11 cellular contexts compared by ENCODE assay signal in genomic region chrX:18873189-18873791, GRCh38.
DNase-seq lines count a peak whose midpoint lies in the region; ATAC-seq lines count a peak whose summit lies in the region.
"Had no signal": no experiment of that assay in that cellular context is flagged by ENCODE, and none has a peak within 500 bp of the region (broad histone marks: within the 10 kb centered on the region; RNA-seq: fewer than 3 reads in every experiment).

No MANE protein-coding gene starts in this region.

- H3K4me1 ChIP-seq in adipocyte (ENCODE audit: control insufficient read depth, insufficient read depth, low read length) (peaks cover 25% of the 10 kb centered on the region), aorta (ENCODE audit: control insufficient read depth in 1 of 2, insufficient read depth in 2 of 2, low read length in 2 of 2) (no peaks in the 10 kb centered on the region)
- H3K4me1 ChIP-seq: body of pancreas had no signal

- H3K9ac ChIP-seq in adipocyte (ENCODE audit: low read length): no peak overlapping the region

- ATAC-seq in left ventricle myocardium superior (peak; percentile 92), aorta (ENCODE audit: low FRiP score) (peak; percentile 79), GM18858 (IDR thresholded peaks at IDR 0.05; ENCODE audit: unreplicated experiment) (no peak)
- ATAC-seq: body of pancreas had no signal

- DNase-seq in stimulated activated CD4-positive, alpha-beta T cell treated with anti-CD3 and anti-CD28 coated beads, Interleukin-15, amount 100 ng/mL, for 24 hours: peak; percentile 35
- no peak for DNase-seq in stimulated activated CD4-positive, alpha-beta T cell treated with anti-CD3 and anti-CD28 coated beads, Interleukin-2, amount 100 ng/mL, for 48 hours
- peak; percentile 74 for DNase-seq in adipocyte (ENCODE audit: low read depth)
- peak; percentile 58 for DNase-seq in left ventricle myocardium superior
- DNase-seq in aorta: peak; percentile 53 to 82
- DNase-seq in CD1c-positive myeloid dendritic cell (ENCODE audit: extremely low spot score): no peak
- DNase-seq in NCI-H2081 (lab: John Stamatoyannopoulos, UW): no peak
- DNase-seq: body of pancreas; DMS79; NK-92 treated with Interleukin-12 subunit alpha and Interleukin-12 subunit beta, amount 100 ng/mL, for 24 hours had no signal

- no peaks in the 10 kb centered on the region for H3K9me3 ChIP-seq in adipocyte (ENCODE audit: control insufficient read depth, low read length)
- H3K9me3 ChIP-seq in aorta (ENCODE audit: control insufficient read depth, low read length): no peaks in the 10 kb centered on the region
- H3K9me3 ChIP-seq: body of pancreas had no signal

- intact Hi-C loops in left ventricle myocardium superior (cut with micrococcal nuclease) (no loop called here), aorta (cut with DNase I) (no loop called here)

- H3K4me3 ChIP-seq in adipocyte (ENCODE audit: low read length) (peak overlapping the region; percentile 66), aorta (ENCODE audit: low read length in 2 of 2) (no peak overlapping the region)
- H3K4me3 ChIP-seq: body of pancreas had no signal

- H3K27ac ChIP-seq in aorta (ENCODE audit: low read depth in 1 of 2, low read length in 2 of 2): peak overlapping the region; percentile 73 to 74
- H3K27ac ChIP-seq: body of pancreas had no signal

- WGBS in aorta, 2 donors: 30 to 51% methylated on average over 27 of the region's 27 CpGs

- H3K27me3 ChIP-seq in adipocyte (replicated peaks; ENCODE audit: control insufficient read depth, insufficient read depth, low read length) (peaks cover 21% of the 10 kb centered on the region), aorta (ENCODE audit: control insufficient read depth in 1 of 2, insufficient read depth in 2 of 2, low read length in 1 of 2) (no peaks in the 10 kb centered on the region)
- H3K27me3 ChIP-seq: body of pancreas had no signal

- H3K36me3 ChIP-seq in adipocyte (ENCODE audit: control insufficient read depth, insufficient read depth, low read length, severe bottlenecking) (no peaks in the 10 kb centered on the region), aorta (ENCODE audit: control insufficient read depth in 1 of 2, insufficient read depth in 2 of 2, low read length in 1 of 2) (no peaks in the 10 kb centered on the region)

Comparison
In these comparisons a context has a peak if more than half of its experiments do, and no peak if none do; other contexts are left out.
1. DNase-seq: peak in stimulated activated CD4-positive, alpha-beta T cell treated with anti-CD3 and anti-CD28 coated beads, Interleukin-15, amount 100 ng/mL, for 24 hours (single experiment), adipocyte (single experiment), left ventricle myocardium superior (single experiment) and aorta (2 of 2); none in stimulated activated CD4-positive, alpha-beta T cell treated with anti-CD3 and anti-CD28 coated beads, Interleukin-2, amount 100 ng/mL, for 48 hours (0 of 2), CD1c-positive myeloid dendritic cell (single experiment) and NCI-H2081 (0 of 2).